9 cellular contexts compared by ENCODE assay signal in the genomic region with DNA sequence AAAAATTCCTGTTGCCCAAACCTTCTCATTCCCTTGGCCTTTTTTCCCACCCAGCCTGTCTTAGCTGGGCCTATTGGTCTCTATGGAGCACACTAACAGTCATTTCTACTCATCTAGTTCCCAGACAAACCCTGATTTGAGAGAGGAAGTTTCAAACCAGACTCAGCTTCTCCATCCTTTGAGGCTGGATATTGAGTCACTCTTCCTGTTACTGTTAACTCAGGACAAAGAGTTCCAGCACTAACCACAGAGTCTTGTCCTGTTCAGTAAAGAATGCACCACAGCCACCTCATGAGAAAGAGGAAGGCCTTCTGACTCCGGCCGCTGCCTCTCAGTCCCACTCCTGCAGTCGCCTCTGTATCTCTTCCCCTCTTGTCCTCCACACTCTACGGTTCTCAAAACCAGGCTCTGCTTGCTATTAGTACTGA.
DNase-seq lines count a peak whose midpoint lies in the region; ATAC-seq, FAIRE-seq and TF ChIP-seq lines count a peak whose summit lies in the region.
"Had no signal": no experiment of that assay in that cellular context is flagged by ENCODE, and none has a peak within 500 bp of the region (broad histone marks: within the 10 kb centered on the region; RNA-seq: fewer than 3 reads in every experiment).

No MANE protein-coding gene starts in this region.

- FAIRE-seq in kidney (lab: Jason Lieb, UNC), result no peak
- FAIRE-seq: TTC549 had no signal

- no peak overlapping the region for H3K4me3 Mint-ChIP-seq in glutamatergic neuron (ENCODE audit: unreplicated experiment)

- intact Hi-C loops in mammary epithelial cell (cut with micrococcal nuclease), result loop anchor here (1.0 to 10.0 kb wide), 2 partner anchors 108 to 270 kb away; no protein-coding TSS in a partner anchor
- intact Hi-C loops in kidney (cut with DNase I), result no loop called here

- H3K4me3 ChIP-seq in mammary epithelial cell (replicated peaks in 1 of 3; ENCODE audit: insufficient read depth in 1 of 3, low read depth in 2 of 3, low read length in 3 of 3), result no peak overlapping the region
- no peak overlapping the region for H3K4me3 ChIP-seq in kidney (ENCODE audit: low read length in 2 of 2)

- TF ChIP-seq CTCF in mammary epithelial cell (conservative IDR thresholded peaks at IDR 0.05 in 1 of 2, IDR thresholded peaks at IDR 0.05 in 1 of 2; ENCODE audit: extremely low read depth in 1 of 2, insufficient read depth in 1 of 2, low read depth in 1 of 2, low read length in 2 of 2) (no peak), glutamatergic neuron (IDR thresholded peaks at IDR 0.05; ENCODE audit: partially characterized antibody, unreplicated experiment) (no peak), kidney (IDR thresholded peaks at IDR 0.05; ENCODE audit: borderline replicate concordance, extremely low read depth, insufficient read depth) (no peak)

- no peaks in the 10 kb centered on the region for H3K9me3 Mint-ChIP-seq in glutamatergic neuron (ENCODE audit: unreplicated experiment)

- H4K20me1 ChIP-seq in mammary epithelial cell (ENCODE audit: insufficient read depth, low read length), result no peaks in the 10 kb centered on the region

- H3K27me3 ChIP-seq in mammary epithelial cell (ENCODE audit: insufficient read depth, low read length), result no peaks in the 10 kb centered on the region

- H3K4me2 ChIP-seq in mammary epithelial cell (ENCODE audit: insufficient read depth, low read depth, low read length), result peak overlapping the region; percentile 29

- no peak for ATAC-seq in HG02571 (IDR thresholded peaks at IDR 0.05; ENCODE audit: unreplicated experiment)

- no peak overlapping the region for H3K27ac Mint-ChIP-seq in glutamatergic neuron (ENCODE audit: unreplicated experiment)

- H3K9me3 ChIP-seq in mammary epithelial cell (replicated peaks; ENCODE audit: insufficient read depth, low read length) (no peaks in the 10 kb centered on the region), kidney (ENCODE audit: control insufficient read depth in 1 of 2, low read length in 2 of 2) (no peaks in the 10 kb centered on the region)

- no peaks in the 10 kb centered on the region for H3K27me3 Mint-ChIP-seq in glutamatergic neuron (ENCODE audit: unreplicated experiment)

- no peaks in the 10 kb centered on the region for H3K79me2 ChIP-seq in mammary epithelial cell (ENCODE audit: insufficient read depth, low read length)

- H3K4me1 Mint-ChIP-seq in glutamatergic neuron (ENCODE audit: low read depth, unreplicated experiment), result no peaks in the 10 kb centered on the region

- DNase-seq in AG08395 (ENCODE audit: low spot score) (peak; percentile 85), KG1 (lab: John Stamatoyannopoulos, UW) (peak; percentile 64), mammary epithelial cell (peak; percentile 98), medulla oblongata (ENCODE audit: extremely low spot score) (peak; percentile 86), glutamatergic neuron (no peak), NCI-H2029 (lab: John Stamatoyannopoulos, UW) (no peak), kidney (no peak)

- no TSS peak for BruUV-seq in mammary epithelial cell (replicated peaks; lab: Mats Ljungman, UMichigan)

- H3K27ac ChIP-seq in mammary epithelial cell (ENCODE audit: insufficient read depth, low read depth, low read length), result peak overlapping the region; percentile 50
- no peak overlapping the region for H3K27ac ChIP-seq in kidney (ENCODE audit: low read depth in 2 of 2, low read length in 2 of 2)

- CTCF ChIA-PET in mammary epithelial cell (lab: Charles Lee; ENCODE audit: low non-redundant PET), result interaction anchor here (0.7 to 1.0 kb wide), 2 partner anchors 206 to 342 kb away, joined by 4 to 5 read pairs; no protein-coding TSS in a partner anchor

- WGBS in mammary epithelial cell (ENCODE audit: low coverage, missing lambda C conversion rate), result 39% methylated on average over 4 of the region's 4 CpGs

- H3K4me1 ChIP-seq in mammary epithelial cell (ENCODE audit: insufficient read depth, low read length) (peaks cover 33% of the 10 kb centered on the region), kidney (ENCODE audit: control insufficient read depth in 1 of 2, insufficient read depth in 1 of 2, low read depth in 1 of 2, low read length in 2 of 2) (no peaks in the 10 kb centered on the region)

- H3K9ac ChIP-seq in mammary epithelial cell (ENCODE audit: insufficient read depth, low read length) (no peak overlapping the region), kidney (ENCODE audit: low read length in 2 of 2) (no peak overlapping the region)

- H3K36me3 Mint-ChIP-seq in glutamatergic neuron (ENCODE audit: unreplicated experiment), result no peaks in the 10 kb centered on the region

- in situ Hi-C loops in mammary epithelial cell (cut with MboI; ENCODE audit: low sequenced_read_pairs in 2 of 2), result no loop called here

- dilution Hi-C loops in mammary epithelial cell (cut with HindIII; ENCODE audit: low sequenced_read_pairs), result no loop called here

- H2AFZ ChIP-seq in mammary epithelial cell (ENCODE audit: low read depth, low read length), result peak overlapping the region; percentile 68

- H3K36me3 ChIP-seq in mammary epithelial cell (ENCODE audit: insufficient read depth, low read length) (no peaks in the 10 kb centered on the region), kidney (ENCODE audit: control insufficient read depth in 1 of 2, insufficient read depth in 2 of 2, low read length in 2 of 2) (no peaks in the 10 kb centered on the region)

Comparison
In these comparisons a context has a peak if more than half of its experiments do, and no peak if none do; other contexts are left out.
1. DNase-seq: peak in AG08395 (single experiment), KG1 (single experiment), mammary epithelial cell (single experiment) and medulla oblongata (single experiment); none in glutamatergic neuron (single experiment), NCI-H2029 (single experiment) and kidney (single experiment).